Comparison of ENCODE assay signal across 33 cellular contexts in the genomic region with DNA sequence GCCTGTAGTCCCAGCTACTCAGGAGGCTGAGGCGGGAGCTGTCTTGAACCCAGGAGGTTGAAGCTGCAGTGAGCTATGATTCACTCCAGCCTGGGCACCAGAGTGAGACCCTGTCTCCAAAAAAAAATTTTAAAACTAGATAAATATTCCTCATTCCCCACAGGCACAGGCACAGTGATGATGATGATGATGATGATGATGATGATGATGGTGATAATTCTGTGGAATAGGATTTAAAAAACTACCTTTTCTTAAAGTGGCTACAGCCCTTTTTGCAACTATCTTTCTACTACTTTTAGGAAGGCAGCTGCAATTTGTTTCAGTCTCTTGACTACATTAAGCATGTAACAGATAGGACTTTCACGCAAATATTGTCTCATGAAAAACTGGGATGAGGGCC.
"Had no signal": no experiment of that assay in that cellular context is flagged by ENCODE, and none has a peak within 500 bp of the region (broad histone marks: within the 10 kb centered on the region; RNA-seq: fewer than 3 reads in every experiment).

No MANE protein-coding gene starts in this region.

- H3K27me3 ChIP-seq: ascending aorta, body of pancreas, brain microvascular endothelial cell, breast epithelium, cardiac muscle cell had no signal

- H3K4me3 ChIP-seq: adrenal gland, ascending aorta, body of pancreas, breast epithelium, cardiac muscle cell had no signal

- H3K9me3 ChIP-seq: adrenal gland, ascending aorta, body of pancreas, breast epithelium had no signal

- H3K27ac ChIP-seq: adrenal gland, ascending aorta, body of pancreas, brain microvascular endothelial cell, breast epithelium, cardiac muscle cell had no signal

- H3K36me3 ChIP-seq: adrenal gland, ascending aorta, brain microvascular endothelial cell, breast epithelium, cardiac muscle cell had no signal

- DNase-seq: activated effector memory CD4-positive, alpha-beta T cell treated with anti-CD3 and anti-CD28 coated beads, Interleukin-2, amount 50 U/mL, for 16 hours; activated effector memory CD4-positive, alpha-beta T cell treated with Interleukin-2 at 50 U/mL for 16 hours; activated gamma-delta T cell; activated gamma-delta T cell treated with Interleukin-2 at 50 U/mL for 16 hours; activated naive CD4-positive, alpha-beta T cell; activated naive CD4-positive, alpha-beta T cell treated with anti-CD3 and anti-CD28 coated beads for 36 hours; activated naive CD4-positive, alpha-beta T cell treated with anti-CD3 and anti-CD28 coated beads, Interleukin-2, amount 10 ng/mL, durations not matched to agents 7 days and 5 days; activated naive CD4-positive, alpha-beta T cell treated with anti-CD3 and anti-CD28 coated beads, Interleukin-2, amount 50 U/mL, for 16 hours; activated naive CD4-positive, alpha-beta T cell treated with Interleukin-2 at 50 U/mL for 16 hours; activated naive CD8-positive, alpha-beta T cell treated with anti-CD3 and anti-CD28 coated beads for 36 hours; activated naive CD8-positive, alpha-beta T cell treated with anti-CD3 and anti-CD28 coated beads, Interleukin-2, amount 10 ng/mL, durations not matched to agents 7 days and 5 days; activated naive CD8-positive, alpha-beta T cell treated with anti-CD3 and anti-CD28 coated beads, Interleukin-2, amount 50 U/mL, for 24 hours; activated T-cell treated with anti-CD3 and anti-CD28 coated beads, Interleukin-2, amount 50 U/mL, for 24 hours; activated T-cell treated with anti-CD3 and anti-CD28 coated beads, Interleukin-2, amount 50 U/mL, for 4 hours; activated T-cell treated with anti-CD3 and anti-CD28 coated beads, Interleukin-2, amount 50 U/mL, for 48 hours; activated T-cell treated with anti-CD3 and anti-CD28 coated beads, Interleukin-2, amount 50 U/mL, for 72 hours; adrenal gland; amniotic stem cell; amygdala; anterior cingulate cortex; aorta; body of pancreas; brain microvascular endothelial cell; caudate nucleus; central memory CD4-positive, alpha-beta T cell; cerebellar nuclear complex had no signal

- ATAC-seq: activated naive CD4-positive, alpha-beta T cell treated with anti-CD3 and anti-CD28 coated beads, Interleukin-2, amount 50 U/mL, for 72 hours; activated naive CD8-positive, alpha-beta T cell treated with anti-CD3 and anti-CD28 coated beads, Interleukin-2, amount 50 U/mL, for 24 hours; activated T-cell treated with anti-CD3 and anti-CD28 coated beads, Interleukin-2, amount 50 U/mL, for 4 hours; activated T-cell treated with anti-CD3 and anti-CD28 coated beads, Interleukin-2, amount 50 U/mL, for 72 hours; activated T-helper 17 cell treated with anti-CD3 and anti-CD28 coated beads, Interleukin-2, amount 50 U/mL, for 72 hours; body of pancreas had no signal

- H3K4me1 ChIP-seq: breast epithelium had no signal

- FAIRE-seq: astrocyte, bronchial epithelial cell had no signal
